In genomic region chr6:17589402-17590116, GRCh38 we compare ENCODE assay signal across 9 cellular contexts. TPM values are rescaled to one million over a fixed set of nuclear protein-coding genes. Genes with fewer than 3 reads are reported as not detected.
A peak's percentile ranks its signal among the peaks of the same experiment; 100 is the strongest.
DNase-seq lines count a peak whose midpoint lies in the region; ATAC-seq and TF ChIP-seq lines count a peak whose summit lies in the region.
"Had no signal": no experiment of that assay in that cellular context is flagged by ENCODE, and none has a peak within 500 bp of the region (broad histone marks: within the 10 kb centered on the region; RNA-seq: fewer than 3 reads in every experiment).

No MANE protein-coding gene starts in this region.

- peak; percentile 61 for ATAC-seq in HG03565 (IDR thresholded peaks at IDR 0.05; ENCODE audit: unreplicated experiment)

- H3K4me3 ChIP-seq in astrocyte of the spinal cord (ENCODE audit: low read depth, low read length): no peak overlapping the region
- no peak overlapping the region for H3K4me3 ChIP-seq in neutrophil (ENCODE audit: low read depth in 1 of 2, low read length in 1 of 2)
- H3K4me3 ChIP-seq in H7 (ENCODE audit: insufficient read depth, low read depth, low read length): no peak overlapping the region
- H3K4me3 ChIP-seq: BLaER1 treated with 17β-estradiol and CSF1 and Interleukin-3, amounts not matched to agents 10 nM and 100 nM had no signal

- no peaks in the 10 kb centered on the region for H3K9me3 ChIP-seq in neutrophil

- no peaks in the 10 kb centered on the region for H3K27me3 ChIP-seq in neutrophil
- H3K27me3 ChIP-seq in H7 (ENCODE audit: control insufficient read depth, insufficient read depth, low read length): no peaks in the 10 kb centered on the region
- H3K27me3 ChIP-seq: BLaER1 treated with 17β-estradiol and CSF1 and Interleukin-3, amounts not matched to agents 10 nM and 100 nM had no signal

- peaks cover 50 to 61% of the 10 kb centered on the region in 2 experiments for H3K4me1 ChIP-seq in neutrophil (ENCODE audit: control insufficient read depth in 1 of 2, insufficient read depth in 1 of 2, low read depth in 1 of 2, low read length in 1 of 2)

- TF ChIP-seq CTCF in astrocyte of the spinal cord (IDR thresholded peaks at IDR 0.05; ENCODE audit: low read depth, low read length) (no peak), neutrophil (IDR thresholded peaks at IDR 0.05) (no peak)

- in situ Hi-C loops in astrocyte of the spinal cord (cut with HindIII; ENCODE audit: low sequenced_read_pairs): no loop called here

- H3K36me3 ChIP-seq in neutrophil: no peaks in the 10 kb centered on the region
- no peaks in the 10 kb centered on the region for H3K36me3 ChIP-seq in H7 (replicated peaks; ENCODE audit: control insufficient read depth, insufficient read depth, low read length)
- H3K36me3 ChIP-seq: BLaER1 treated with 17β-estradiol and CSF1 and Interleukin-3, amounts not matched to agents 10 nM and 100 nM had no signal

- DNase-seq in SHP77 (lab: John Stamatoyannopoulos, UW) (peak; percentile 37 to 51), SHP77 treated with DMSO at 0.1 percent for 48 hours (lab: John Stamatoyannopoulos, UW) (no peak), astrocyte of the spinal cord (ENCODE audit: low read depth, low spot score) (peak; percentile 79), H7 (no peak), NCI-H2081 (lab: John Stamatoyannopoulos, UW) (no peak)
- DNase-seq in stimulated activated CD4-positive, alpha-beta T cell treated with anti-CD3 and anti-CD28 coated beads, Interleukin-4, amount 100 ng/mL, for 24 hours: no peak

- peak overlapping the region; percentile 10 for H3K27ac ChIP-seq in neutrophil

RNA-seq across cellular contexts. Expression of gene FAM8A1, which starts 10.5 kb away (rescaled TPM):
- 10.2 and 12.0 TPM in 2 replicates for total RNA-seq in H7 (2014; rRNA removed; shearing (Covaris generic))

Comparison
In these comparisons a context has a peak if more than half of its experiments do, and no peak if none do; other contexts are left out.
1. DNase-seq: peak in SHP77 (2 of 2) and astrocyte of the spinal cord (single experiment); none in SHP77 treated with DMSO at 0.1 percent for 48 hours (single experiment), H7 (single experiment), NCI-H2081 (0 of 2) and stimulated activated CD4-positive, alpha-beta T cell treated with anti-CD3 and anti-CD28 coated beads, Interleukin-4, amount 100 ng/mL, for 24 hours (single experiment).